In the genomic region with DNA sequence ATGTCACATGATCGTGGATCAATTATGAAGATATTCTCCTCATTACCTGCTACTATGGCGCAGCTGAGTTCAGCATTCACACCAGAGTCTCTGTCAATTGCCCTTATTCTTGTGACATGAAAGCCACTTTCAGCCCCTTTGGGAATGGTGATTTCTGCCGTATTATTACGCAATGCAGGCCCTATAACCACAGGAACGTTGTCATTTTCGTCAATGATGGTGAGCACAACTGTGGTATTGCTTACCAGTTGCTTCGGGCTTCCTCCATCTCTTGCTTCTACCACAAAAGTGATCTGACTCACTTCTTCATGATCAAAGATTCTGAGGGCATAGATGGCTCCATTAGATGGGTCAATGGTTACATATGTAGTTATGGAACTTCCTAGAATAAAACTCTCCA, we compare ENCODE assay signal across 14 cellular contexts. TPM values are rescaled to one million over a fixed set of nuclear protein-coding genes. Genes with fewer than 3 reads are reported as not detected.
DNase-seq lines count a peak whose midpoint lies in the region; ATAC-seq, FAIRE-seq and TF ChIP-seq lines count a peak whose summit lies in the region.
"Had no signal": no experiment of that assay in that cellular context is flagged by ENCODE, and none has a peak within 500 bp of the region (broad histone marks: within the 10 kb centered on the region; RNA-seq: fewer than 3 reads in every experiment).

No MANE protein-coding gene starts in this region.

- no peaks in the 10 kb centered on the region for H4K20me1 ChIP-seq in GM12878 (ENCODE audit: control insufficient read depth, insufficient read depth)

- H2AFZ ChIP-seq in GM12878 (ENCODE audit: control insufficient read depth, low read depth, low read length): no peak overlapping the region

- H3K9me3 ChIP-seq in HAP-1 (no peaks in the 10 kb centered on the region), GM12878 (replicated peaks; ENCODE audit: control insufficient read depth, insufficient read depth, low read length) (no peaks in the 10 kb centered on the region), liver (ENCODE audit: control insufficient read depth in 4 of 4, low read length in 3 of 4) (peaks cover 0 to 3% (median 0%) of the 10 kb centered on the region in 4 donors), suprapubic skin (no peaks in the 10 kb centered on the region)

- H3K4me1 ChIP-seq in HAP-1 (peaks cover 29% of the 10 kb centered on the region), GM12878 (ENCODE audit: control insufficient read depth, insufficient read depth, low read length) (no peaks in the 10 kb centered on the region), liver (ENCODE audit: control insufficient read depth in 4 of 4, insufficient read depth in 4 of 4, low read length in 3 of 4) (peaks cover 0 to 4% (median 0%) of the 10 kb centered on the region in 4 donors), suprapubic skin (peaks cover 10% of the 10 kb centered on the region)

- TF ChIP-seq POLR2A in GM12878 (IDR thresholded peaks at IDR 0.05; ENCODE audit: low read depth, low read length) (no peak), suprapubic skin (IDR thresholded peaks at IDR 0.05) (peak in 1 of 2 donors; percentile 15)

- peaks cover 5% of the 10 kb centered on the region for H3K9me3 Mint-ChIP-seq in stimulated activated effector memory CD8-positive, alpha-beta T cell treated with anti-CD3 and anti-CD28 coated beads, Interleukin-12 subunit alpha, Interleukin-12 subunit beta, amount 100 ng/mL, for 72 hours
- no peaks in the 10 kb centered on the region for H3K9me3 Mint-ChIP-seq in type B pancreatic cell
- H3K9me3 Mint-ChIP-seq: T-helper 1 cell treated with Interleukin-12 subunit alpha and Interleukin-12 subunit beta and Interleukin-4 antibody, amounts not matched to agents 30 μg/mL and 1 μg/mL, for 36 hours had no signal

- H3K27ac ChIP-seq in GM12878 (ENCODE audit: control insufficient read depth, insufficient read depth) (no peak overlapping the region), liver (ENCODE audit: low read depth in 1 of 2, low read length in 2 of 2) (peak overlapping the region in 1 of 2 donors; percentile 18), suprapubic skin (peak overlapping the region; percentile 81)

- H3K27me3 Mint-ChIP-seq in type B pancreatic cell: no peaks in the 10 kb centered on the region

- POLR2A ChIA-PET in GM12878 (lab: Charles Lee): no interaction called here

- H3K27me3 ChIP-seq in HAP-1 (ENCODE audit: low read depth): no peaks in the 10 kb centered on the region
- no peaks in the 10 kb centered on the region for H3K27me3 ChIP-seq in GM12878 (replicated peaks in 1 of 2; ENCODE audit: control insufficient read depth in 2 of 2, insufficient read depth in 2 of 2, low read length in 1 of 2)
- peaks cover 0 to 2% (median 0%) of the 10 kb centered on the region in 4 donors for H3K27me3 ChIP-seq in liver (ENCODE audit: control insufficient read depth in 4 of 4, insufficient read depth in 4 of 4, low read length in 3 of 4)
- H3K27me3 ChIP-seq in suprapubic skin: no peaks in the 10 kb centered on the region

- CTCF ChIA-PET in GM12878 (lab: Yijun Ruan, JAX): interaction anchor here (1.1 to 2.7 kb wide), 2 partner anchors 10 to 12 kb away, joined by 4 to 8 read pairs; no protein-coding TSS in a partner anchor

- RAD21 ChIA-PET in GM12878 (lab: Charles Lee; ENCODE audit: unreplicated experiment): no interaction called here

- no peaks in the 10 kb centered on the region for H3K4me1 Mint-ChIP-seq in stimulated activated effector memory CD8-positive, alpha-beta T cell treated with anti-CD3 and anti-CD28 coated beads, Interleukin-12 subunit alpha, Interleukin-12 subunit beta, amount 100 ng/mL, for 72 hours
- peaks cover 9% of the 10 kb centered on the region for H3K4me1 Mint-ChIP-seq in type B pancreatic cell (ENCODE audit: unreplicated experiment)

- intact Hi-C loops in GM12878 (cut with micrococcal nuclease; ENCODE audit: unreplicated experiment): no loop called here

- no peak overlapping the region for H3K4me3 Mint-ChIP-seq in stimulated activated effector memory CD8-positive, alpha-beta T cell treated with anti-CD3 and anti-CD28 coated beads, Interleukin-12 subunit alpha, Interleukin-12 subunit beta, amount 100 ng/mL, for 72 hours
- H3K4me3 Mint-ChIP-seq in type B pancreatic cell: no peak overlapping the region
- H3K4me3 Mint-ChIP-seq: T-helper 1 cell treated with Interleukin-12 subunit alpha and Interleukin-12 subunit beta and Interleukin-4 antibody, amounts not matched to agents 30 μg/mL and 1 μg/mL, for 36 hours had no signal

- in situ Hi-C loops in HAP-1 (cut with MboI; ENCODE audit: low sequenced_read_pairs) (no loop called here), GM12878 (cut with MboI) (no loop called here)

- no peak for DNase-seq in HAP-1 (ENCODE audit: low spot score in 2 of 2)
- DNase-seq in GM12878 (ENCODE audit: low read depth, low spot score): no peak
- no peak for DNase-seq in suprapubic skin (ENCODE audit: low spot score in 2 of 2)
- DNase-seq in stimulated activated effector memory CD8-positive, alpha-beta T cell treated with anti-CD3 and anti-CD28 coated beads, Interleukin-12 subunit alpha, Interleukin-12 subunit beta, amount 100 ng/mL, for 72 hours (ENCODE audit: low spot score in 2 of 2): no peak
- DNase-seq in type B pancreatic cell (ENCODE audit: extremely low spot score, unreplicated experiment): no peak
- DNase-seq: activated CD8-positive, alpha-beta memory T cell treated with anti-CD3 and anti-CD28 coated beads, Interleukin-2, amount 50 U/mL, for 48 hours; DND-41; KBM-7; NCI-H226 had no signal

- no peaks in the 10 kb centered on the region for H3K36me3 Mint-ChIP-seq in stimulated activated effector memory CD8-positive, alpha-beta T cell treated with anti-CD3 and anti-CD28 coated beads, Interleukin-12 subunit alpha, Interleukin-12 subunit beta, amount 100 ng/mL, for 72 hours
- peaks cover 36% of the 10 kb centered on the region for H3K36me3 Mint-ChIP-seq in type B pancreatic cell

- TF ChIP-seq RAD21 in GM12878 (IDR thresholded peaks at IDR 0.05; ENCODE audit: insufficient read depth, low read depth, low read length) (no peak), liver (IDR thresholded peaks at IDR 0.05) (no peak)

- no TSS peak for BruUV-seq in GM12878 (replicated peaks; lab: Mats Ljungman, UMichigan)

- H3K9ac ChIP-seq in GM12878 (ENCODE audit: control insufficient read depth, insufficient read depth, low read length) (no peak overlapping the region), liver (ENCODE audit: low read depth in 1 of 2, low read length in 2 of 2) (peak overlapping the region in 1 of 2 donors; percentile 13)

- no peak overlapping the region for H3K4me2 ChIP-seq in GM12878 (ENCODE audit: control insufficient read depth, insufficient read depth)

- no peak overlapping the region for H3K27ac Mint-ChIP-seq in stimulated activated effector memory CD8-positive, alpha-beta T cell treated with anti-CD3 and anti-CD28 coated beads, Interleukin-12 subunit alpha, Interleukin-12 subunit beta, amount 100 ng/mL, for 72 hours
- H3K27ac Mint-ChIP-seq in type B pancreatic cell: no peak overlapping the region
- H3K27ac Mint-ChIP-seq: T-helper 1 cell treated with Interleukin-12 subunit alpha and Interleukin-12 subunit beta and Interleukin-4 antibody, amounts not matched to agents 30 μg/mL and 1 μg/mL, for 36 hours had no signal

- 53% methylated on average over 7 of the region's 7 CpGs for WGBS in GM12878 (ENCODE audit: insufficient coverage, insufficient replicate concordance, low lambda C conversion rate, missing lambda C conversion rate)
- WGBS in liver: 74% methylated on average over 7 of the region's 7 CpGs
- 83% methylated on average over 7 of the region's 7 CpGs for WGBS in suprapubic skin

- H3K4me3 ChIP-seq in HAP-1 (peak overlapping the region; percentile 64), GM12878 (no peak overlapping the region), liver (ENCODE audit: low read depth in 1 of 3, low read length in 3 of 3) (peak overlapping the region in 2 of 3 donors; percentile 20 to 30), suprapubic skin (peak overlapping the region; percentile 52)

- TF ChIP-seq EP300 in GM12878 (IDR thresholded peaks at IDR 0.05; ENCODE audit: borderline replicate concordance in 1 of 2, control insufficient read depth in 1 of 2, low read depth in 2 of 2, low read length in 2 of 2) (no peak), suprapubic skin (IDR thresholded peaks at IDR 0.05) (no peak)

- FAIRE-seq in GM12878 (lab: Jason Lieb, UNC): no peak
- FAIRE-seq: bronchial epithelial cell had no signal

- H3K79me2 ChIP-seq in GM12878 (ENCODE audit: control insufficient read depth, insufficient read depth, low read length): no peaks in the 10 kb centered on the region

- SMC1A ChIA-PET in GM12878 (lab: Charles Lee; ENCODE audit: uncharacterized antibody, unreplicated experiment): no interaction called here

- peak; percentile 34 for ATAC-seq in GM12878
- no peak for ATAC-seq in GM19463 (IDR thresholded peaks at IDR 0.05; ENCODE audit: unreplicated experiment)
- ATAC-seq in stimulated activated effector memory CD8-positive, alpha-beta T cell treated with anti-CD3 and anti-CD28 coated beads, Interleukin-12 subunit alpha, Interleukin-12 subunit beta, amount 100 ng/mL, for 72 hours: no peak
- ATAC-seq in HG02840 (IDR thresholded peaks at IDR 0.05; ENCODE audit: low FRiP score, unreplicated experiment): no peak

- H3K36me3 ChIP-seq in HAP-1 (replicated peaks): peaks cover 52% of the 10 kb centered on the region
- no peaks in the 10 kb centered on the region for H3K36me3 ChIP-seq in GM12878 (ENCODE audit: control insufficient read depth in 2 of 2, insufficient read depth in 2 of 2, low read length in 1 of 2)
- no peaks in the 10 kb centered on the region for H3K36me3 ChIP-seq in liver (ENCODE audit: control insufficient read depth in 4 of 4, insufficient read depth in 3 of 4, low read depth in 1 of 4, low read length in 3 of 4)
- H3K36me3 ChIP-seq in suprapubic skin: no peaks in the 10 kb centered on the region

- TF ChIP-seq CTCF in GM12878 (IDR thresholded peaks at IDR 0.05 in 2 of 3, conservative IDR thresholded peaks at IDR 0.05 in 1 of 3; ENCODE audit: control insufficient read depth in 2 of 3, extremely low read depth in 1 of 3, insufficient read depth in 1 of 3, low read depth in 3 of 3, low read length in 3 of 3) (no peak), liver (IDR thresholded peaks at IDR 0.05; ENCODE audit: low read depth, low read length, missing input control) (no peak), suprapubic skin (IDR thresholded peaks at IDR 0.05) (no peak), type B pancreatic cell (conservative IDR thresholded peaks at IDR 0.05) (no peak)

RNA-seq across cellular contexts. Expression of a gene that starts 2.1 kb away (rescaled TPM):
- total RNA-seq in GM12878 (2013; cell fraction: nucleolus; rRNA removed): 6.6 and 7.3 TPM in 2 replicates
- total RNA-seq in GM12878 (2014; rRNA removed) (1.4 and 1.9 TPM in 2 replicates), GM12878 (2014; rRNA removed; fragmentation: Illumina TruSeq; extraction: Trizol) (1.4 and 2.0 TPM in 2 replicates), GM12878 (2021) (1.4 TPM in 2 replicates), liver (1 to 10 TPM; 3.6 to 7.7 TPM), suprapubic skin (10 to 100 TPM in 1 of 4 donors, 1 to 10 TPM in 3; 4.1 to 11.5 (median 6.8) TPM), type B pancreatic cell (ENCODE audit: low replicate concordance) (7.1 and 91.8 TPM in 2 replicates)
- polyA plus RNA-seq in GM12878 (2011; ENCODE audit: low read depth): 0.18 TPM
- polyA plus RNA-seq in GM12878 (2011; rRNA removed) (0.77 and 1.2 TPM in 2 replicates), GM12878 (2014; fragmentation: Illumina TruSeq; extraction: Trizol) (1.3 TPM in 2 replicates), GM12878 (2014; fragmentation: Nextera tagmentation; extraction: Ambion mirVana) (under 1 TPM; 0.46 to 0.89 TPM), GM12878 (2014; rRNA removed) (0.62 and 0.82 TPM in 2 replicates), GM12878 (2016; fragmentation: Nextera tagmentation; extraction: Ambion mirVana) (1 to 10 TPM in 1 of 2 experiments, under 1 TPM in 1; 0.83 to 1.0 TPM), liver (under 1 TPM; 0.89 to 0.90 TPM)
- polyA plus RNA-seq in GM12878 (2011; cell fraction: cytosol; rRNA removed): 0.66 and 0.82 TPM in 2 replicates
- 1.1 TPM in 2 replicates for polyA plus RNA-seq in GM12878 (2011; cell fraction: nucleus; rRNA removed)
- polyA plus RNA-seq in GM12878 (2012): 0.53 TPM in 2 replicates
- 2.2 and 2.9 TPM in 2 replicates for polyA minus RNA-seq in GM12878 (2011; rRNA and poly(A)+ RNA removed)
- polyA minus RNA-seq in GM12878 (2011; cell fraction: cytosol; rRNA and poly(A)+ RNA removed): 0.73 and 1.2 TPM in 2 replicates
- 2.5 and 2.8 TPM in 2 replicates for polyA minus RNA-seq in GM12878 (2011; cell fraction: nucleus; rRNA and poly(A)+ RNA removed)
